Comparison of ENCODE assay signal across 37 cellular contexts in genomic region chr18:63005306-63005705, GRCh38.
"Had no signal": no experiment of that assay in that cellular context is flagged by ENCODE, and none has a peak within 500 bp of the region (broad histone marks: within the 10 kb centered on the region; RNA-seq: fewer than 3 reads in every experiment).

No MANE protein-coding gene starts in this region.

- H3K9me3 ChIP-seq: adrenal gland, body of pancreas, breast epithelium, Peyer's patch had no signal

- H3K27me3 Mint-ChIP-seq: activated B cell treated with CpG ODN at 0.5 μM for 24 hours; activated CD4-positive, alpha-beta memory T cell treated with anti-CD3 and anti-CD28 coated beads for 36 hours had no signal

- H3K9me3 Mint-ChIP-seq: activated B cell treated with CpG ODN at 0.5 μM for 24 hours; activated CD4-positive, alpha-beta memory T cell treated with anti-CD3 and anti-CD28 coated beads for 36 hours; activated naive CD4-positive, alpha-beta T cell treated with anti-CD3 and anti-CD28 coated beads for 36 hours; activated naive CD4-positive, alpha-beta T cell treated with anti-CD3 and anti-CD28 coated beads, Interleukin-2, amount 50 U/mL, for 72 hours; activated T-cell treated with anti-CD3 and anti-CD28 coated beads, Interleukin-2, amount 50 U/mL, for 4 hours; activated T-helper 1 cell treated with anti-CD3 and anti-CD28 coated beads, Interleukin-12 subunit alpha, Interleukin-12 subunit beta, Interleukin-2, Interleukin-4 antibody, amounts not matched to agents 30 ng/mL and 10 ng/mL and 1 ng/mL, durations not matched to agents 14 hours and 24 hours and 36 hours; T-cell had no signal

- H3K4me1 ChIP-seq: adrenal gland, breast epithelium, Peyer's patch had no signal

- H3K4me1 Mint-ChIP-seq: activated B cell treated with CpG ODN at 0.5 μM for 24 hours, T-cell had no signal

- H3K36me3 ChIP-seq: adrenal gland, breast epithelium, Peyer's patch had no signal

- H3K4me2 ChIP-seq: KMS-11 had no signal

- H3K27me3 ChIP-seq: adrenal gland, body of pancreas, breast epithelium, Peyer's patch had no signal

- H3K4me3 Mint-ChIP-seq: activated B cell treated with CpG ODN at 0.5 μM for 24 hours; activated CD4-positive, alpha-beta memory T cell treated with anti-CD3 and anti-CD28 coated beads for 36 hours; activated naive CD4-positive, alpha-beta T cell treated with anti-CD3 and anti-CD28 coated beads for 36 hours; activated T-cell treated with anti-CD3 and anti-CD28 coated beads, Interleukin-2, amount 50 U/mL, for 4 hours; activated T-helper 1 cell treated with anti-CD3 and anti-CD28 coated beads, Interleukin-12 subunit alpha, Interleukin-12 subunit beta, Interleukin-2, Interleukin-4 antibody, amounts not matched to agents 30 ng/mL and 10 ng/mL and 1 ng/mL, durations not matched to agents 14 hours and 24 hours and 36 hours; T-cell; T-helper 17 cell had no signal

- H3K27ac ChIP-seq: adrenal gland, body of pancreas, breast epithelium, KMS-11, Peyer's patch, VCaP had no signal

- ATAC-seq: activated naive CD4-positive, alpha-beta T cell treated with anti-CD3 and anti-CD28 coated beads, Interleukin-2, amount 50 U/mL, for 72 hours; SK-N-SH treated with all-trans-retinoic acid at 6 μM for 48 hours; T-cell; T-helper 17 cell had no signal

- H3K36me3 Mint-ChIP-seq: activated CD4-positive, alpha-beta memory T cell treated with anti-CD3 and anti-CD28 coated beads for 36 hours; activated naive CD4-positive, alpha-beta T cell treated with anti-CD3 and anti-CD28 coated beads, Interleukin-2, amount 50 U/mL, for 72 hours; T-cell had no signal

- H3K4me3 ChIP-seq: adrenal gland, body of pancreas, breast epithelium, Peyer's patch had no signal

- DNase-seq: activated B cell treated with CpG ODN at 0.5 μM for 24 hours; activated CD4-positive, alpha-beta memory T cell treated with anti-CD3 and anti-CD28 coated beads for 36 hours; activated CD4-positive, alpha-beta T cell treated with anti-CD3 and anti-CD28 coated beads for 4 hours; activated CD4-positive, alpha-beta T cell treated with anti-CD3 and anti-CD28 coated beads, Interleukin-2, amount 50 U/mL, for 1 hour; activated CD4-positive, CD25-positive, alpha-beta regulatory T cell treated with anti-CD3 and anti-CD28 coated beads, Interleukin-2, amount 50 U/mL, for 72 hours; activated CD8-positive, alpha-beta memory T cell treated with anti-CD3 and anti-CD28 coated beads, Interleukin-2, amount 50 U/mL, for 4 hours; activated gamma-delta T cell treated with Interleukin-2 at 50 U/mL for 16 hours; activated naive CD4-positive, alpha-beta T cell treated with anti-CD3 and anti-CD28 coated beads for 36 hours; activated T-cell treated with anti-CD3 and anti-CD28 coated beads for 4 hours; activated T-cell treated with anti-CD3 and anti-CD28 coated beads, Interleukin-2, amount 50 U/mL, for 4 hours; body of pancreas; caudate nucleus; MM.1S; MV-4-11; NCI-H1092 treated with DMSO at 0.1 percent for 48 hours; NCI-H1417; NCI-H146; NCI-H187 treated with DMSO at 0.1 percent for 48 hours; NCI-H2081; NCI-H2171 treated with DMSO at 0.1 percent for 48 hours; NCI-H2227 treated with DMSO at 0.1 percent for 48 hours; NCI-H446; NCI-H510A treated with DMSO at 0.1 percent for 48 hours; NCI-H69; NCI-H82; Peyer's patch; RPMI8226; SIG-M5; T-cell; T-helper 17 cell had no signal

- H3K27ac Mint-ChIP-seq: activated B cell treated with CpG ODN at 0.5 μM for 24 hours; activated CD4-positive, alpha-beta memory T cell treated with anti-CD3 and anti-CD28 coated beads for 36 hours; activated naive CD4-positive, alpha-beta T cell treated with anti-CD3 and anti-CD28 coated beads for 36 hours; activated T-helper 1 cell treated with anti-CD3 and anti-CD28 coated beads, Interleukin-12 subunit alpha, Interleukin-12 subunit beta, Interleukin-2, Interleukin-4 antibody, amounts not matched to agents 30 ng/mL and 10 ng/mL and 1 ng/mL, durations not matched to agents 14 hours and 24 hours and 36 hours; T-cell; T-helper 17 cell had no signal

- H3K9ac ChIP-seq: KMS-11 had no signal
